Comparison of ENCODE assay signal across 15 cellular contexts in genomic region chr3:49714728-49715550, GRCh38. TPM values are rescaled to one million over a fixed set of nuclear protein-coding genes. Genes with fewer than 3 reads are reported as not detected.
"Had no signal": no experiment of that assay in that cellular context is flagged by ENCODE, and none has a peak within 500 bp of the region (broad histone marks: within the 10 kb centered on the region; RNA-seq: fewer than 3 reads in every experiment).

No MANE protein-coding gene starts in this region.

- H3K4me1 ChIP-seq: foreskin keratinocyte had no signal

- H3K9me3 Mint-ChIP-seq: activated CD4-positive, alpha-beta T cell treated with anti-CD3 and anti-CD28 coated beads, Interleukin-2, amount 10 ng/mL, durations not matched to agents 7 days and 5 days; memory B cell; neural progenitor cell; type B pancreatic cell had no signal

- H3K9me3 ChIP-seq: adrenal gland, right lobe of liver, suprapubic skin had no signal

- H3K36me3 Mint-ChIP-seq: type B pancreatic cell had no signal

- H3K4me3 Mint-ChIP-seq: activated CD4-positive, alpha-beta T cell treated with anti-CD3 and anti-CD28 coated beads, Interleukin-2, amount 10 ng/mL, durations not matched to agents 7 days and 5 days; memory B cell; neural progenitor cell; T-helper 17 cell; type B pancreatic cell had no signal

- H3K27me3 Mint-ChIP-seq: activated CD4-positive, alpha-beta T cell treated with anti-CD3 and anti-CD28 coated beads, Interleukin-2, amount 10 ng/mL, durations not matched to agents 7 days and 5 days; memory B cell; T-helper 17 cell; type B pancreatic cell had no signal

- H3K36me3 ChIP-seq: adrenal gland, neural progenitor cell had no signal

- H3K27ac Mint-ChIP-seq: activated CD4-positive, alpha-beta T cell treated with anti-CD3 and anti-CD28 coated beads, Interleukin-2, amount 10 ng/mL, durations not matched to agents 7 days and 5 days; memory B cell; neural progenitor cell; T-helper 17 cell; type B pancreatic cell had no signal

- ATAC-seq: foreskin keratinocyte; right lobe of liver; stimulated activated naive CD8-positive, alpha-beta T cell treated with anti-CD3 and anti-CD28 coated beads, Interleukin-15, Interleukin-2, amounts not matched to agents 100 U/mL and 50 U/mL, for 24 hours; T-helper 17 cell had no signal

- H3K27ac ChIP-seq: adrenal gland, foreskin keratinocyte, neural progenitor cell, right lobe of liver, suprapubic skin had no signal

- H3K9ac ChIP-seq: neural progenitor cell had no signal

- H3K4me3 ChIP-seq: adrenal gland, neural progenitor cell, right lobe of liver, suprapubic skin had no signal

- FAIRE-seq: colon, endothelial cell of umbilical vein, TTC549 had no signal

- H3K27me3 ChIP-seq: adrenal gland, right lobe of liver, suprapubic skin had no signal

- H2AFZ ChIP-seq: neural progenitor cell had no signal

- DNase-seq: activated CD4-positive, alpha-beta T cell treated with anti-CD3 and anti-CD28 coated beads, Interleukin-2, amount 10 ng/mL, durations not matched to agents 7 days and 5 days; activated CD4-positive, CD25-positive, alpha-beta regulatory T cell; foreskin keratinocyte; stimulated activated CD4-positive, alpha-beta T cell treated with anti-CD3 and anti-CD28 coated beads, Interleukin-12 subunit alpha, Interleukin-12 subunit beta, amount 100 ng/mL, for 4 hours; stimulated activated naive CD8-positive, alpha-beta T cell treated with anti-CD3 and anti-CD28 coated beads, Interleukin-15, Interleukin-2, amounts not matched to agents 100 U/mL and 50 U/mL, for 24 hours; T-helper 17 cell had no signal

- H3K4me2 ChIP-seq: neural progenitor cell had no signal

RNA-seq across cellular contexts. Expression of gene AMIGO3, which starts 4.5 kb away (rescaled TPM):
- total RNA-seq: endothelial cell of umbilical vein, foreskin keratinocyte had no signal
